ENCODE assay signal across 26 cellular contexts in the genomic region with DNA sequence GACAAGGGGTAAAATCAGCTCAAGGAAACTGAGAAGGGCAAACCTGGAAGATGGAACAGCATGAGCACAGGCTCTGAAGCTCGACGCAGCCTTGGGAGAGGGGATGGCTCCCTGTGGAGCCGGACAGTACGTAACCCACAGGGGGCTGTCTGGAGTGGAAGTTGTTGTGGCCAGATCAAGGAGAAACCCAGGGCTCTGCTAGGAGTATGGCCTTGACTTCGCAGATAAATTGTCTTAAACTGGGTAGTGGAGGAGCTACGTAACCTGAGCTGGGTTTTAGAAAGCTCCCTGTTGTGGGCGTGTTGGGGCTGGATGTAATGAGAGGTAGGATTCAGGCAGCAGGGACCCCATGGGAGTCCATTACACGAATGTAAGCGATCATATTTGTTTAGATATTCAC. TPM values are rescaled to one million over a fixed set of nuclear protein-coding genes. Genes with fewer than 3 reads are reported as not detected.
DNase-seq lines count a peak whose midpoint lies in the region; ATAC-seq and TF ChIP-seq lines count a peak whose summit lies in the region.
"Had no signal": no experiment of that assay in that cellular context is flagged by ENCODE, and none has a peak within 500 bp of the region (broad histone marks: within the 10 kb centered on the region; RNA-seq: fewer than 3 reads in every experiment).

No MANE protein-coding gene starts in this region.

- no peak overlapping the region for H3K4me2 ChIP-seq in PC-9

- no peak overlapping the region for H3K4me3 Mint-ChIP-seq in nephron
- H3K4me3 Mint-ChIP-seq: activated CD8-positive, alpha-beta T cell treated with anti-CD3 and anti-CD28 coated beads for 36 hours; activated naive CD8-positive, alpha-beta T cell treated with anti-CD3 and anti-CD28 coated beads for 36 hours; activated T-helper 17 cell treated with anti-CD3 and anti-CD28 coated beads, Interleukin-2, amount 50 U/mL, for 72 hours; endodermal cell had no signal

- ATAC-seq in GM21528 (IDR thresholded peaks at IDR 0.05; ENCODE audit: low FRiP score, unreplicated experiment): no peak
- ATAC-seq: activated CD8-positive, alpha-beta T cell treated with anti-CD3 and anti-CD28 coated beads for 36 hours; activated T-helper 17 cell treated with anti-CD3 and anti-CD28 coated beads, Interleukin-2, amount 50 U/mL, for 72 hours; foreskin keratinocyte; SK-N-SH treated with all-trans-retinoic acid at 6 μM for 48 hours had no signal

- CTCF ChIA-PET in PC-9 (lab: Charles Lee): no interaction called here

- intact Hi-C loops in PC-9 (cut with micrococcal nuclease; ENCODE audit: unreplicated experiment): no loop called here

- H3K4me1 ChIP-seq in PC-9 (replicated peaks; ENCODE audit: insufficient read depth): peaks cover 28% of the 10 kb centered on the region
- H3K4me1 ChIP-seq: foreskin keratinocyte had no signal

- POLR2A ChIA-PET in PC-9 (lab: Charles Lee; ENCODE audit: unreplicated experiment): no interaction called here

- no peaks in the 10 kb centered on the region for H3K79me2 ChIP-seq in PC-9 (ENCODE audit: low read depth)

- H3K36me3 ChIP-seq in H7 (replicated peaks; ENCODE audit: control insufficient read depth, insufficient read depth, low read length) (no peaks in the 10 kb centered on the region), PC-9 (ENCODE audit: low read depth) (no peaks in the 10 kb centered on the region)
- H3K36me3 ChIP-seq: esophagus muscularis mucosa, heart right ventricle, MG63 had no signal

- peaks cover 16% of the 10 kb centered on the region for H3F3A ChIP-seq in PC-9 (ENCODE audit: insufficient read depth, low read depth)

- DNase-seq in DMS 273 (lab: John Stamatoyannopoulos, UW; ENCODE audit: unreplicated experiment): peak; percentile 36
- no peak for DNase-seq in DMS 273 treated with DMSO at 0.1 percent for 48 hours (lab: John Stamatoyannopoulos, UW)
- DNase-seq in H7: peak; percentile 63
- peak; percentile 82 for DNase-seq in NCI-H69 (lab: John Stamatoyannopoulos, UW)
- DNase-seq in NCI-H2029 (lab: John Stamatoyannopoulos, UW): no peak
- DNase-seq in PC-9: no peak
- DNase-seq: activated CD8-positive, alpha-beta T cell treated with anti-CD3 and anti-CD28 coated beads for 36 hours; activated naive CD8-positive, alpha-beta T cell treated with anti-CD3 and anti-CD28 coated beads for 36 hours; central memory CD4-positive, alpha-beta T cell; DMS153; endodermal cell; foreskin keratinocyte; HCEC 1CT; heart right ventricle; KG1; MG63; OCI-M1; stimulated activated CD4-positive, alpha-beta T cell treated with anti-CD3 and anti-CD28 coated beads, Interleukin-15, amount 100 ng/mL, for 24 hours; T-helper 2 cell had no signal

- H3K27ac Mint-ChIP-seq in nephron: peak overlapping the region in 2 of 3 experiments; percentile 40
- H3K27ac Mint-ChIP-seq: activated CD8-positive, alpha-beta T cell treated with anti-CD3 and anti-CD28 coated beads for 36 hours; activated naive CD8-positive, alpha-beta T cell treated with anti-CD3 and anti-CD28 coated beads for 36 hours; activated T-helper 17 cell treated with anti-CD3 and anti-CD28 coated beads, Interleukin-2, amount 50 U/mL, for 72 hours; endodermal cell had no signal

- H3K27me3 Mint-ChIP-seq in nephron (ENCODE audit: low read depth): no peaks in the 10 kb centered on the region
- H3K27me3 Mint-ChIP-seq: activated CD8-positive, alpha-beta T cell treated with anti-CD3 and anti-CD28 coated beads for 36 hours; activated naive CD8-positive, alpha-beta T cell treated with anti-CD3 and anti-CD28 coated beads for 36 hours; activated T-helper 17 cell treated with anti-CD3 and anti-CD28 coated beads, Interleukin-2, amount 50 U/mL, for 72 hours had no signal

- H3K9me2 ChIP-seq in PC-9 (ENCODE audit: insufficient read depth): no peaks in the 10 kb centered on the region

- H3K9me3 Mint-ChIP-seq in nephron: no peaks in the 10 kb centered on the region
- H3K9me3 Mint-ChIP-seq: activated CD8-positive, alpha-beta T cell treated with anti-CD3 and anti-CD28 coated beads for 36 hours; activated naive CD8-positive, alpha-beta T cell treated with anti-CD3 and anti-CD28 coated beads for 36 hours; activated T-helper 17 cell treated with anti-CD3 and anti-CD28 coated beads, Interleukin-2, amount 50 U/mL, for 72 hours; endodermal cell had no signal

- no peak overlapping the region for H3K27ac ChIP-seq in PC-9
- H3K27ac ChIP-seq: 22Rv1, esophagus muscularis mucosa, foreskin keratinocyte, heart right ventricle had no signal

- BruUV-seq in PC-9 (replicated peaks; lab: Mats Ljungman, UMichigan): no TSS peak

- peaks cover 33% of the 10 kb centered on the region for H3K4me1 Mint-ChIP-seq in nephron

- H3K9me3 ChIP-seq in PC-9 (ENCODE audit: insufficient read depth, low read depth): no peaks in the 10 kb centered on the region
- H3K9me3 ChIP-seq: esophagus muscularis mucosa, heart right ventricle, MG63 had no signal

- H3K36me3 Mint-ChIP-seq in nephron (ENCODE audit: low read depth): no peaks in the 10 kb centered on the region
- H3K36me3 Mint-ChIP-seq: activated naive CD8-positive, alpha-beta T cell treated with anti-CD3 and anti-CD28 coated beads for 36 hours had no signal

- H2AFZ ChIP-seq in PC-9: no peak overlapping the region

- TF ChIP-seq CTCF in nephron (IDR thresholded peaks at IDR 0.05; ENCODE audit: unreplicated experiment in 3 of 3) (no peak), PC-9 (conservative IDR thresholded peaks at IDR 0.05) (no peak)

- H3K27me3 ChIP-seq in H7 (ENCODE audit: control insufficient read depth, insufficient read depth, low read length): no peaks in the 10 kb centered on the region
- no peaks in the 10 kb centered on the region for H3K27me3 ChIP-seq in PC-9 (ENCODE audit: insufficient read depth, low read depth)
- H3K27me3 ChIP-seq: esophagus muscularis mucosa, foreskin keratinocyte, heart right ventricle, MG63 had no signal

- H3K4me3 ChIP-seq in H7 (ENCODE audit: insufficient read depth, low read depth, low read length) (no peak overlapping the region), PC-9 (no peak overlapping the region)
- H3K4me3 ChIP-seq: esophagus muscularis mucosa, heart right ventricle, lung, MG63 had no signal

- no peaks in the 10 kb centered on the region for H4K20me1 ChIP-seq in PC-9 (ENCODE audit: insufficient read depth)

RNA-seq across cellular contexts. Expression of a gene that starts 25.5 kb away (rescaled TPM):
- total RNA-seq in H7 (2014; rRNA removed; shearing (Covaris generic)): 34.8 and 36.1 TPM in 2 replicates
- total RNA-seq in PC-9 (2021): 0.24 and 0.78 TPM in 2 replicates

Comparison
In these comparisons a context has a peak if more than half of its experiments do, and no peak if none do; other contexts are left out.
1. DNase-seq: peak in DMS 273 (single experiment), H7 (single experiment) and NCI-H69 (single experiment); none in DMS 273 treated with DMSO at 0.1 percent for 48 hours (single experiment), NCI-H2029 (single experiment) and PC-9 (0 of 2).
2. RNA of a gene that starts 25.5 kb away (total RNA-seq): 34.8 to 36.1 TPM in H7; 0.24 to 0.78 TPM in PC-9; every median in the first group is over 10 times any median in the second.